In the genomic region with DNA sequence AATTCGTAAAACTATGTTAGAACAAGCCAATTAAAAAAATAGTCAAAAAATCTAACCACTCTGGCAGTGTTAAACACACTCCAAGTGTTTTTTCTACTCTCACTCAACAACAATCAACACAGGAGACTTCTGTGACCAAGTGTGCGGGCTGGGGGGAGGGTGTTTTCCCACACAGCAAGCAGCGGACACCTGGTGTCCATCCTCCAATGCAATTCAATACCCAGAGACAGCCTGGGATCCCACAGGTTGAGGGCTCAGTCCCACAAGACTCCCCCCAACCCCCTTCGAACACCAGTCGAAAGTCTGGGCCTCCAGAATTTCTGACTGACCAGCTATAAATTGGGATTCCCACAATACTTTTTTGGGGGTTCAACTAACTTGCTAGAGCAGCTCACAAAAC, we compare ENCODE assay signal across 1 cellular context.
TF ChIP-seq lines count a peak whose summit lies in the region.

No MANE protein-coding gene starts in this region.

TF ChIP-seq in GM23338, 12 proteins besides CTCF, POLR2A, EP300 and RAD21:
- TF ChIP-seq ZNF331 (CRISPR knock-in tag; IDR thresholded peaks at IDR 0.05; ENCODE audit: low read depth) (no peak), JUNB (IDR thresholded peaks at IDR 0.05; ENCODE audit: unreplicated experiment) (no peak), EZH2phosphoT487 (IDR thresholded peaks at IDR 0.05; ENCODE audit: unreplicated experiment) (no peak), ZNF462 (CRISPR knock-in tag; IDR thresholded peaks at IDR 0.05) (no peak), NANOG (IDR thresholded peaks at IDR 0.05; ENCODE audit: borderline replicate concordance) (no peak), EZH2 (IDR thresholded peaks at IDR 0.05; ENCODE audit: low read depth, unreplicated experiment) (no peak), STAT1 (IDR thresholded peaks at IDR 0.05; ENCODE audit: unreplicated experiment) (no peak), ZNF114 (CRISPR knock-in tag; IDR thresholded peaks at IDR 0.05) (no peak), POLR2AphosphoS5 (IDR thresholded peaks at IDR 0.05; ENCODE audit: low read depth) (no peak), CREB1 (CRISPR knock-in tag; IDR thresholded peaks at IDR 0.05; ENCODE audit: low read depth) (no peak)
- TF ChIP-seq, protein P1, sequence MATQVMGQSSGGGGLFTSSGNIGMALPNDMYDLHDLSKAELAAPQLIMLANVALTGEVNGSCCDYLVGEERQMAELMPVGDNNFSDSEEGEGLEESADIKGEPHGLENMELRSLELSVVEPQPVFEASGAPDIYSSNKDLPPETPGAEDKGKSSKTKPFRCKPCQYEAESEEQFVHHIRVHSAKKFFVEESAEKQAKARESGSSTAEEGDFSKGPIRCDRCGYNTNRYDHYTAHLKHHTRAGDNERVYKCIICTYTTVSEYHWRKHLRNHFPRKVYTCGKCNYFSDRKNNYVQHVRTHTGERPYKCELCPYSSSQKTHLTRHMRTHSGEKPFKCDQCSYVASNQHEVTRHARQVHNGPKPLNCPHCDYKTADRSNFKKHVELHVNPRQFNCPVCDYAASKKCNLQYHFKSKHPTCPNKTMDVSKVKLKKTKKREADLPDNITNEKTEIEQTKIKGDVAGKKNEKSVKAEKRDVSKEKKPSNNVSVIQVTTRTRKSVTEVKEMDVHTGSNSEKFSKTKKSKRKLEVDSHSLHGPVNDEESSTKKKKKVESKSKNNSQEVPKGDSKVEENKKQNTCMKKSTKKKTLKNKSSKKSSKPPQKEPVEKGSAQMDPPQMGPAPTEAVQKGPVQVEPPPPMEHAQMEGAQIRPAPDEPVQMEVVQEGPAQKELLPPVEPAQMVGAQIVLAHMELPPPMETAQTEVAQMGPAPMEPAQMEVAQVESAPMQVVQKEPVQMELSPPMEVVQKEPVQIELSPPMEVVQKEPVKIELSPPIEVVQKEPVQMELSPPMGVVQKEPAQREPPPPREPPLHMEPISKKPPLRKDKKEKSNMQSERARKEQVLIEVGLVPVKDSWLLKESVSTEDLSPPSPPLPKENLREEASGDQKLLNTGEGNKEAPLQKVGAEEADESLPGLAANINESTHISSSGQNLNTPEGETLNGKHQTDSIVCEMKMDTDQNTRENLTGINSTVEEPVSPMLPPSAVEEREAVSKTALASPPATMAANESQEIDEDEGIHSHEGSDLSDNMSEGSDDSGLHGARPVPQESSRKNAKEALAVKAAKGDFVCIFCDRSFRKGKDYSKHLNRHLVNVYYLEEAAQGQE (IDR thresholded peaks at IDR 0.05; ENCODE audit: unreplicated experiment): no peak
- TF ChIP-seq, protein P2, sequence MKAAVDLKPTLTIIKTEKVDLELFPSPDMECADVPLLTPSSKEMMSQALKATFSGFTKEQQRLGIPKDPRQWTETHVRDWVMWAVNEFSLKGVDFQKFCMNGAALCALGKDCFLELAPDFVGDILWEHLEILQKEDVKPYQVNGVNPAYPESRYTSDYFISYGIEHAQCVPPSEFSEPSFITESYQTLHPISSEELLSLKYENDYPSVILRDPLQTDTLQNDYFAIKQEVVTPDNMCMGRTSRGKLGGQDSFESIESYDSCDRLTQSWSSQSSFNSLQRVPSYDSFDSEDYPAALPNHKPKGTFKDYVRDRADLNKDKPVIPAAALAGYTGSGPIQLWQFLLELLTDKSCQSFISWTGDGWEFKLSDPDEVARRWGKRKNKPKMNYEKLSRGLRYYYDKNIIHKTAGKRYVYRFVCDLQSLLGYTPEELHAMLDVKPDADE (IDR thresholded peaks at IDR 0.05): no peak
